ENCODE assay signal across 1 cellular context in genomic region chr12:12439636-12440035, GRCh38.
A peak's percentile ranks its signal among the peaks of the same experiment; 100 is the strongest.
TF ChIP-seq lines count a peak whose summit lies in the region.

No MANE protein-coding gene starts in this region.

TF ChIP-seq in liver, 16 proteins besides CTCF, POLR2A, EP300 and RAD21 (continued from another document):
- peak; percentile 79 for TF ChIP-seq REST (IDR thresholded peaks at IDR 0.05)
